In the genomic region with DNA sequence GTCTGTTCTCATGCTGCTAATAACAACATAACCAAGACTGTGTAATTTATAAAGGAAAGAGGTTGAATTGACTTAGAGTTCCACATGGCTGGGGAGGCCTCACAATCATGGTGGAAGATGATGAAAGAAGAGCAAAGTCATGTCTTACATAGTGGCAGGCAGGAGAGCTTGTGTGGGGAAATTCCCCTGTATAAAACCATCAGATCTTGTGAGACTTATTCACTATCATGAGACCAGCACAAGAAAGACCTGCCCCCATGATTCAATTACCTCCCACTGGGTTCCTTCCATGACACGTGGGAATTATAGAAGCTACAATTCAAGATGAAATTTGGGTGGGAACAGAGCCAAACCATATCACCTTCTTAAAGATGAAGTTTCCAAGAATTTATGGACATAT, we compare ENCODE assay signal across 20 cellular contexts. TPM values are rescaled to one million over a fixed set of nuclear protein-coding genes. Genes with fewer than 3 reads are reported as not detected.
A peak's percentile ranks its signal among the peaks of the same experiment; 100 is the strongest.
DNase-seq lines count a peak whose midpoint lies in the region; ATAC-seq and FAIRE-seq lines count a peak whose summit lies in the region.
"Had no signal": no experiment of that assay in that cellular context is flagged by ENCODE, and none has a peak within 500 bp of the region (broad histone marks: within the 10 kb centered on the region; RNA-seq: fewer than 3 reads in every experiment).

No MANE protein-coding gene starts in this region.

- no peak overlapping the region for H3K4ac ChIP-seq in mesenchymal stem cell (ENCODE audit: low read depth in 1 of 2, low read length in 2 of 2)

- peaks cover 14% of the 10 kb centered on the region for H3K36me3 Mint-ChIP-seq in activated naive CD4-positive, alpha-beta T cell treated with anti-CD3 and anti-CD28 coated beads, Interleukin-2, amount 50 U/mL, for 24 hours
- H3K36me3 Mint-ChIP-seq in activated naive CD8-positive, alpha-beta T cell treated with anti-CD3 and anti-CD28 coated beads, Interleukin-2, amount 50 U/mL, for 24 hours (ENCODE audit: low read depth): peaks cover 16% of the 10 kb centered on the region

- no peak for FAIRE-seq in RCC 7860 (lab: Jason Lieb, UNC)

- WGBS in mesenchymal stem cell: 80% methylated on average over 1 of the region's 1 CpG

- H2BK15ac ChIP-seq in mesenchymal stem cell (ENCODE audit: low read depth, poor library complexity, severe bottlenecking): no peak overlapping the region

- H3K4me1 Mint-ChIP-seq in activated naive CD4-positive, alpha-beta T cell treated with anti-CD3 and anti-CD28 coated beads, Interleukin-2, amount 50 U/mL, for 24 hours: peaks cover 23% of the 10 kb centered on the region
- H3K4me1 Mint-ChIP-seq in activated naive CD8-positive, alpha-beta T cell treated with anti-CD3 and anti-CD28 coated beads, Interleukin-2, amount 50 U/mL, for 24 hours: peaks cover 11% of the 10 kb centered on the region

- no peaks in the 10 kb centered on the region for H3K79me1 ChIP-seq in mesenchymal stem cell (replicated peaks; ENCODE audit: low read length, poor library complexity, severe bottlenecking)

- peaks cover 3 to 31% of the 10 kb centered on the region in 2 experiments for H3K27me3 ChIP-seq in mesenchymal stem cell (ENCODE audit: control insufficient read depth in 1 of 2, insufficient read depth in 1 of 2, low read length in 2 of 2)
- H3K27me3 ChIP-seq: MG63 had no signal

- no peak overlapping the region for H2AK5ac ChIP-seq in mesenchymal stem cell (ENCODE audit: low read length, severe bottlenecking)

- no peak overlapping the region for H3K4me2 ChIP-seq in mesenchymal stem cell (ENCODE audit: low read length, poor library complexity, severe bottlenecking)

- no peak overlapping the region for H3K23ac ChIP-seq in mesenchymal stem cell (ENCODE audit: low read length in 2 of 2)

- H2AFZ ChIP-seq in mesenchymal stem cell (ENCODE audit: low read depth, low read length): no peak overlapping the region

- no peak overlapping the region for H3K27ac ChIP-seq in mesenchymal stem cell (ENCODE audit: low read length, poor library complexity, severe bottlenecking)

- H4K91ac ChIP-seq in mesenchymal stem cell (ENCODE audit: low read length): no peak overlapping the region

- no peak overlapping the region for H3K4me3 ChIP-seq in mesenchymal stem cell (ENCODE audit: insufficient read depth in 1 of 2, low read depth in 1 of 2, low read length in 2 of 2)
- H3K4me3 ChIP-seq: MG63 had no signal

- H3K27ac Mint-ChIP-seq in activated naive CD4-positive, alpha-beta T cell treated with anti-CD3 and anti-CD28 coated beads, Interleukin-2, amount 50 U/mL, for 24 hours: peak overlapping the region; percentile 87
- H3K27ac Mint-ChIP-seq in activated naive CD8-positive, alpha-beta T cell treated with anti-CD3 and anti-CD28 coated beads, Interleukin-2, amount 50 U/mL, for 24 hours: peak overlapping the region; percentile 4
- H3K27ac Mint-ChIP-seq: CD4-positive, CD25-positive, alpha-beta regulatory T cell had no signal

- H3K9ac ChIP-seq in mesenchymal stem cell (ENCODE audit: low read length): peak overlapping the region; percentile 9

- ATAC-seq in activated naive CD8-positive, alpha-beta T cell treated with anti-CD3 and anti-CD28 coated beads, Interleukin-2, amount 50 U/mL, for 24 hours: peak; percentile 57
- ATAC-seq in HG03025 (IDR thresholded peaks at IDR 0.05; ENCODE audit: low FRiP score, unreplicated experiment) (no peak), Right ventricle myocardium superior (ENCODE audit: poor library complexity) (no peak)
- ATAC-seq: Panc1 had no signal

- H3K9me3 Mint-ChIP-seq in activated naive CD4-positive, alpha-beta T cell treated with anti-CD3 and anti-CD28 coated beads, Interleukin-2, amount 50 U/mL, for 24 hours: peaks cover 16% of the 10 kb centered on the region
- H3K9me3 Mint-ChIP-seq in activated naive CD8-positive, alpha-beta T cell treated with anti-CD3 and anti-CD28 coated beads, Interleukin-2, amount 50 U/mL, for 24 hours: peaks cover 29% of the 10 kb centered on the region

- peak overlapping the region; percentile 19 for H3K4me3 Mint-ChIP-seq in activated naive CD4-positive, alpha-beta T cell treated with anti-CD3 and anti-CD28 coated beads, Interleukin-2, amount 50 U/mL, for 24 hours
- no peak overlapping the region for H3K4me3 Mint-ChIP-seq in activated naive CD8-positive, alpha-beta T cell treated with anti-CD3 and anti-CD28 coated beads, Interleukin-2, amount 50 U/mL, for 24 hours
- H3K4me3 Mint-ChIP-seq: CD4-positive, CD25-positive, alpha-beta regulatory T cell had no signal

- peaks cover 35% of the 10 kb centered on the region for H3K9me3 ChIP-seq in mesenchymal stem cell (ENCODE audit: control insufficient read depth, low read length)

- no peaks in the 10 kb centered on the region for H3K36me3 ChIP-seq in mesenchymal stem cell (ENCODE audit: control insufficient read depth in 1 of 2, insufficient read depth in 2 of 2, low read depth in 1 of 2, low read length in 2 of 2)
- H3K36me3 ChIP-seq: MG63 had no signal

- no peak overlapping the region for H2BK12ac ChIP-seq in mesenchymal stem cell (ENCODE audit: low read length in 2 of 2)

- no peak overlapping the region for H3K18ac ChIP-seq in mesenchymal stem cell (ENCODE audit: low read depth in 1 of 2, low read length in 2 of 2)

- no peaks in the 10 kb centered on the region for H3K4me1 ChIP-seq in mesenchymal stem cell (ENCODE audit: control insufficient read depth, insufficient read depth, low read depth, low read length)

- H2BK120ac ChIP-seq in mesenchymal stem cell (ENCODE audit: low read depth, low read length): no peak overlapping the region

- H4K8ac ChIP-seq in mesenchymal stem cell (ENCODE audit: low read length): no peak overlapping the region

- intact Hi-C loops in Right ventricle myocardium superior (cut with DNase I): no loop called here

- no peaks in the 10 kb centered on the region for H3K27me3 Mint-ChIP-seq in activated naive CD4-positive, alpha-beta T cell treated with anti-CD3 and anti-CD28 coated beads, Interleukin-2, amount 50 U/mL, for 24 hours
- H3K27me3 Mint-ChIP-seq in activated naive CD8-positive, alpha-beta T cell treated with anti-CD3 and anti-CD28 coated beads, Interleukin-2, amount 50 U/mL, for 24 hours: no peaks in the 10 kb centered on the region

- H2BK5ac ChIP-seq in mesenchymal stem cell (ENCODE audit: low read depth, low read length, poor library complexity, severe bottlenecking): no peak overlapping the region

- DNase-seq in activated naive CD4-positive, alpha-beta T cell treated with Interleukin-2 at 50 U/mL for 16 hours: no peak
- DNase-seq in RCC 7860 (ENCODE audit: low spot score): peak; percentile 53
- no peak for DNase-seq in activated naive CD8-positive, alpha-beta T cell treated with anti-CD3 and anti-CD28 coated beads, Interleukin-2, amount 50 U/mL, for 24 hours
- no peak for DNase-seq in mesenchymal stem cell
- no peak for DNase-seq in Right ventricle myocardium superior
- DNase-seq: Caco-2; CD4-positive, CD25-positive, alpha-beta regulatory T cell; GOT3; IMR-90; Karpas-422; MG63; NCI-H1105; NCI-H1694 treated with DMSO at 0.1 percent for 48 hours; NCI-H226; NCI-H524 treated with DMSO at 0.1 percent for 48 hours; SHP77 had no signal

- no peak overlapping the region for H3K14ac ChIP-seq in mesenchymal stem cell (ENCODE audit: low read length in 2 of 2)

RNA-seq across cellular contexts. Expression of a gene that starts 2.5 kb away (rescaled TPM):
- polyA plus RNA-seq in mesenchymal stem cell (2013, experiment 1 of 2): not detected
- not detected for polyA plus RNA-seq in mesenchymal stem cell (2013, experiment 2 of 2)
- total RNA-seq in Right ventricle myocardium superior: not detected
- total RNA-seq: Caco-2; CD4-positive, CD25-positive, alpha-beta regulatory T cell; IMR-90 had no signal
- polyA plus RNA-seq: CD4-positive, CD25-positive, alpha-beta regulatory T cell; IMR-90 had no signal

RNA-seq across cellular contexts. Expression of a gene that starts 3.8 kb away (rescaled TPM):
- polyA plus RNA-seq in mesenchymal stem cell (2013, experiment 1 of 2): not detected
- not detected for polyA plus RNA-seq in mesenchymal stem cell (2013, experiment 2 of 2)
- total RNA-seq in Right ventricle myocardium superior: not detected
- total RNA-seq: Caco-2; CD4-positive, CD25-positive, alpha-beta regulatory T cell; HT-29; IMR-90 had no signal
- polyA plus RNA-seq: CD4-positive, CD25-positive, alpha-beta regulatory T cell; IMR-90 had no signal

RNA-seq across cellular contexts. Expression of a gene that starts 11.3 kb away (rescaled TPM):
- polyA plus RNA-seq in mesenchymal stem cell (2013, experiment 1 of 2): not detected
- not detected for polyA plus RNA-seq in mesenchymal stem cell (2013, experiment 2 of 2)
- not detected for total RNA-seq in Right ventricle myocardium superior
- total RNA-seq: Caco-2; CD4-positive, CD25-positive, alpha-beta regulatory T cell; HT-29; IMR-90 had no signal
- polyA plus RNA-seq: CD4-positive, CD25-positive, alpha-beta regulatory T cell; IMR-90 had no signal

RNA-seq across cellular contexts. Expression of a gene that starts 51.2 kb away (rescaled TPM):
- polyA plus RNA-seq in mesenchymal stem cell (2013, experiment 1 of 2): not detected
- polyA plus RNA-seq in mesenchymal stem cell (2013, experiment 2 of 2): not detected
- total RNA-seq in Right ventricle myocardium superior: not detected
- total RNA-seq: Caco-2; CD4-positive, CD25-positive, alpha-beta regulatory T cell; HT-29; IMR-90 had no signal
- polyA plus RNA-seq: IMR-90 had no signal
